ENCODE assay signal across 31 cellular contexts in the genomic region with DNA sequence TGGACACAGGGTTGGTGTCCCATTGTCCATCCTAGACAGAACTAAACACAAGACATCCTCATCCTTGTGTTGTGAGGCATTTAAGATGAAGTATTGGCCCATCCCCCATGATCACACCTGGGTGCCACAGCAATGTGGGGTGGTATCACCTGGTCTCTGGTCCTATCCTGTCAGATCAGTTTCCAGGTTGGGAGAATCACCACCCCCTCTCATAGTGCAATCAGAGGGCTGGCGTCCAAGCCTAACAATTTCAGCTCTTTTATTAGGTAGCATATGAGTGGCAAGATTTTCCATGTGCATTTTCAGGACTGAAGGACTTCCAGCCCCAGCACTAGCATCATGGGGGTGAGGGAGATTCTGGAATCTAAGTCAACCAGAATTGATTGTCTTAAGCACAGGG.
"Had no signal": no experiment of that assay in that cellular context is flagged by ENCODE, and none has a peak within 500 bp of the region (broad histone marks: within the 10 kb centered on the region; RNA-seq: fewer than 3 reads in every experiment).

No MANE protein-coding gene starts in this region.

- H3K27ac ChIP-seq: body of pancreas, esophagus muscularis mucosa, foreskin keratinocyte, gastrocnemius medialis, WERI-Rb-1 had no signal

- H3K4me1 ChIP-seq: esophagus muscularis mucosa, foreskin keratinocyte, gastrocnemius medialis had no signal

- ATAC-seq: activated CD4-positive, CD25-positive, alpha-beta regulatory T cell treated with anti-CD3 and anti-CD28 coated beads, Interleukin-2, amount 50 U/mL, for 24 hours; activated CD8-positive, alpha-beta T cell treated with anti-CD3 and anti-CD28 coated beads for 36 hours; activated T-cell treated with anti-CD3 and anti-CD28 coated beads, Interleukin-2, amount 50 U/mL, for 4 hours; activated T-helper 17 cell treated with anti-CD3 and anti-CD28 coated beads, Interleukin-2, amount 50 U/mL, for 72 hours; effector memory CD8-positive, alpha-beta T cell; foreskin keratinocyte; gastrocnemius medialis; T-helper 17 cell had no signal

- DNase-seq: activated B cell treated with CpG ODN at 0.5 μM for 24 hours; activated CD4-positive, alpha-beta T cell treated with anti-CD3 and anti-CD28 coated beads for 48 hours; activated CD4-positive, alpha-beta T cell treated with anti-CD3 and anti-CD28 coated beads, Interleukin-2, amount 50 U/mL, for 1 hour; activated CD4-positive, alpha-beta T cell treated with anti-CD3 and anti-CD28 coated beads, Interleukin-2, amount 50 U/mL, for 48 hours; activated CD8-positive, alpha-beta memory T cell treated with anti-CD3 and anti-CD28 coated beads for 24 hours; activated CD8-positive, alpha-beta T cell treated with anti-CD3 and anti-CD28 coated beads for 36 hours; activated effector memory CD4-positive, alpha-beta T cell treated with Interleukin-2 at 50 U/mL for 16 hours; activated gamma-delta T cell treated with Interleukin-2 at 50 U/mL for 16 hours; activated naive CD4-positive, alpha-beta T cell treated with anti-CD3 and anti-CD28 coated beads, Interleukin-2, amount 50 U/mL, for 16 hours; activated naive CD4-positive, alpha-beta T cell treated with Interleukin-2 at 50 U/mL for 16 hours; activated T-cell treated with anti-CD3 and anti-CD28 coated beads, Interleukin-2, amount 50 U/mL, for 4 hours; amygdala; aorta; body of pancreas; caudate nucleus; cortex of kidney; dermis blood vessel endothelial cell; effector CD4-positive, alpha-beta T cell; effector memory CD8-positive, alpha-beta T cell; erythroblast; foreskin keratinocyte; gastrocnemius medialis; glutamatergic neuron; T-helper 1 cell; T-helper 17 cell; T1000 had no signal

- H3K36me3 ChIP-seq: adrenal gland, esophagus muscularis mucosa, gastrocnemius medialis, WERI-Rb-1 had no signal

- H3K27me3 ChIP-seq: adrenal gland, body of pancreas, esophagus muscularis mucosa, gastrocnemius medialis had no signal

- H3K4me3 ChIP-seq: adrenal gland, body of pancreas, esophagus muscularis mucosa, gastrocnemius medialis had no signal

- H3K9me3 ChIP-seq: adrenal gland, body of pancreas, esophagus muscularis mucosa, gastrocnemius medialis had no signal
